ENCODE assay signal across 15 cellular contexts in the genomic region with DNA sequence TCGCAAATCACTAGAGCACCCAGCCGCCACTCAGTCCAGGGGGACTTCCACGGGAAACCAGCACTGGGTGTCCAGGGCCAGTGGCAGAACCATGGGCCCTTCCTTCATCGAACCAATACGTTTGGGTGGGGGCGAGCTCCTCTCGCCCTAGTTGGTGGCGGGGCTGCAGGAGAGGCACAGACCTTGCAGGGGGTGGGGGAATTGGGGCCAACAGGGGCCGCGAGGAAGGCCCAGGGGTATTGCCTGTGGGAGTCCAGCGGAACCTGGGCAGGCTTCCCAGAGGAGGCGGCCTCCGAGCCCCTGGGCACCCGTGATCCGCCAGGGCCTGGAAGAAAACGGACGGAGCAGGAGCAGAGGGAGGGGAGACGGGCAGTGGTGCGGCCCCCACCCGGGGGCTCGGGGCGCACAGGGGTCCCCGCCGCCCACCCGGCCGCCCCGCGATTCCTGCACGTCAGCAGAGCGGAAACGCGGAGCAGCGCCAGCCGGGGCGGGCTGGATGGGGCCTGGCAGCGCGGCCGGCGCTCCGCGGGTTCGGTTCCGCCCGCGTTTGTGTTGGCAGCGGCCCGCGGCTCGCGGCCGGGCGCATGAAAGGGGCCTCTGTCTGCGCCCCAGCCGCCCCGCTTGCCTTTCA. TPM values are rescaled to one million over a fixed set of nuclear protein-coding genes. Genes with fewer than 3 reads are reported as not detected.
DNase-seq lines count a peak whose midpoint lies in the region; ATAC-seq and TF ChIP-seq lines count a peak whose summit lies in the region.
"Not testable (repeated sequence)": the region's sequence is repeated elsewhere in the genome, so short reads cannot be mapped to it uniquely, and the experiment has no call there.
"Had no signal": no experiment of that assay in that cellular context is flagged by ENCODE, and none has a peak within 500 bp of the region (broad histone marks: within the 10 kb centered on the region; RNA-seq: fewer than 3 reads in every experiment).

No MANE protein-coding gene starts in this region.

- not testable (repeated sequence) for TF ChIP-seq CTCF in GM12865 (IDR thresholded peaks at IDR 0.05; ENCODE audit: insufficient read depth, low read depth, low read length, missing control alignments); esophagus muscularis mucosa (IDR thresholded peaks at IDR 0.05); lower lobe of right lung (IDR thresholded peaks at IDR 0.05); ovary (IDR thresholded peaks at IDR 0.05)

- not testable (repeated sequence) for H3K36me3 Mint-ChIP-seq in stimulated activated memory B cell treated with anti-CD40 and anti-IgM and Interleukin-4, amounts not matched to agents 10 μg/mL and 1 μg/mL and 100 μg/mL, for 72 hours

- not testable (repeated sequence) for H3K4me3 ChIP-seq in GM12865 (ENCODE audit: low read depth, low read length); esophagus muscularis mucosa; right cardiac atrium (ENCODE audit: low read length); lower lobe of right lung; ovary

- H3K27me3 ChIP-seq in esophagus muscularis mucosa; right cardiac atrium (ENCODE audit: control insufficient read depth, insufficient read depth); lower lobe of right lung (ENCODE audit: low read depth); ovary: not testable (repeated sequence)

- DNase-seq in GM12865 (ENCODE audit: low read depth) (peak; percentile 0), esophagus muscularis mucosa (ENCODE audit: extremely low spot score) (peak; percentile 8), right cardiac atrium (peak; percentile 17 to 67 (median 47)), lower lobe of right lung (peak; percentile 29), ovary (peak; percentile 11 to 37 (median 30)), ureter (ENCODE audit: low spot score) (peak; percentile 40)
- DNase-seq in activated CD8-positive, alpha-beta memory T cell treated with anti-CD3 and anti-CD28 coated beads for 24 hours = peak; percentile 54

- TF ChIP-seq EP300 in esophagus muscularis mucosa (IDR thresholded peaks at IDR 0.05); ovary (IDR thresholded peaks at IDR 0.05): not testable (repeated sequence)

- H3K4me1 ChIP-seq in esophagus muscularis mucosa; right cardiac atrium (ENCODE audit: control insufficient read depth, insufficient read depth, low read length); lower lobe of right lung; ovary (ENCODE audit: insufficient read depth): not testable (repeated sequence)

- H3K27ac ChIP-seq in esophagus muscularis mucosa (replicated peaks in 1 of 4); right cardiac atrium (ENCODE audit: low read length); lower lobe of right lung; ovary: not testable (repeated sequence)

- H3K9me3 Mint-ChIP-seq in stimulated activated memory B cell treated with anti-CD40 and anti-IgM and Interleukin-4, amounts not matched to agents 10 μg/mL and 1 μg/mL and 100 μg/mL, for 72 hours = not testable (repeated sequence)

- not testable (repeated sequence) for H3K4me1 Mint-ChIP-seq in stimulated activated memory B cell treated with anti-CD40 and anti-IgM and Interleukin-4, amounts not matched to agents 10 μg/mL and 1 μg/mL and 100 μg/mL, for 72 hours

- not testable (repeated sequence) for H3K27me3 Mint-ChIP-seq in stimulated activated memory B cell treated with anti-CD40 and anti-IgM and Interleukin-4, amounts not matched to agents 10 μg/mL and 1 μg/mL and 100 μg/mL, for 72 hours

- H3K27ac Mint-ChIP-seq in stimulated activated memory B cell treated with anti-CD40 and anti-IgM and Interleukin-4, amounts not matched to agents 10 μg/mL and 1 μg/mL and 100 μg/mL, for 72 hours = not testable (repeated sequence)

- ATAC-seq in right cardiac atrium = peak; percentile 17 to 21
- peak in 1 of 2 donors; percentile 34 for ATAC-seq in lower lobe of right lung
- peak; percentile 59 for ATAC-seq in stimulated activated memory B cell treated with anti-CD40 and anti-IgM and Interleukin-4, amounts not matched to agents 10 μg/mL and 1 μg/mL and 100 μg/mL, for 72 hours

- H3K36me3 ChIP-seq in esophagus muscularis mucosa, lower lobe of right lung, ovary: not testable (repeated sequence)

- TF ChIP-seq POLR2A in esophagus muscularis mucosa (IDR thresholded peaks at IDR 0.05; ENCODE audit: low read depth); ovary (IDR thresholded peaks at IDR 0.05): not testable (repeated sequence)

- not testable (repeated sequence) for H3K9me3 ChIP-seq in esophagus muscularis mucosa; right cardiac atrium (ENCODE audit: control insufficient read depth, low read length); lower lobe of right lung; ovary

- not testable (repeated sequence) for H3K4me3 Mint-ChIP-seq in stimulated activated memory B cell treated with anti-CD40 and anti-IgM and Interleukin-4, amounts not matched to agents 10 μg/mL and 1 μg/mL and 100 μg/mL, for 72 hours

- WGBS in esophagus muscularis mucosa = no CpG with 5 or more reads among the region's 55 CpGs
- WGBS in right cardiac atrium = 82% methylated on average over 13 of the region's 55 CpGs
- WGBS in ovary, 3 donors = 68 to 79% (median 75%) methylated on average over 7 to 14 of the region's 55 CpGs

- intact Hi-C loops in esophagus muscularis mucosa (cut with DNase I); right cardiac atrium (cut with DNase I); lower lobe of right lung (cut with DNase I); ovary (cut with DNase I): not testable (repeated sequence)

RNA-seq across cellular contexts. Expression of gene TRIM74, which starts 6.5 kb away (rescaled TPM):
- total RNA-seq in esophagus muscularis mucosa = 1 to 10 TPM in 1 of 4 donors, not detected in 3; 1.2 TPM
- total RNA-seq in right cardiac atrium = under 1 TPM in 1 of 4 donors, not detected in 3; 0.53 TPM
- 0.27 TPM for polyA plus RNA-seq in right cardiac atrium
- 1.1 TPM for total RNA-seq in lower lobe of right lung
- 1 to 10 TPM in 1 of 7 donors, under 1 TPM in 6; 0.23 to 1.2 (median 0.60) TPM for total RNA-seq in ovary
- under 1 TPM in 1 of 2 donors, not detected in 1; 0.63 TPM for polyA plus RNA-seq in ovary
- 2.1 TPM for total RNA-seq in ureter
- total RNA-seq: LHCN-M2, SJCRH30 had no signal
- polyA plus RNA-seq: H1 had no signal

RNA-seq across cellular contexts. Expression of gene POM121, which starts 50.9 kb away (rescaled TPM):
- 10 to 100 TPM; 15.6 to 26.2 (median 17.2) TPM for total RNA-seq in esophagus muscularis mucosa
- total RNA-seq in right cardiac atrium = 10 to 100 TPM; 19.0 to 29.5 (median 25.4) TPM
- 13.1 TPM for polyA plus RNA-seq in right cardiac atrium
- total RNA-seq in lower lobe of right lung = 35.9 TPM
- total RNA-seq in ovary = 10 to 100 TPM; 10.3 to 41.4 (median 34.4) TPM
- 10 to 100 TPM; 16.0 to 23.5 TPM for polyA plus RNA-seq in ovary
- 44.0 TPM for total RNA-seq in ureter

RNA-seq across cellular contexts. Expression of gene SPDYE8, which starts 53.8 kb away (rescaled TPM):
- total RNA-seq in esophagus muscularis mucosa (not detected), right cardiac atrium (not detected), lower lobe of right lung (not detected), ovary (not detected), ureter (not detected)
- polyA plus RNA-seq in right cardiac atrium (not detected), ovary (under 1 TPM in 1 of 2 donors, not detected in 1; 0.10 TPM)
- total RNA-seq: Calu3, H1, LHCN-M2, MCF 10A, OCI-LY7, SJCRH30 had no signal
- polyA plus RNA-seq: A549, H1 had no signal

Comparison
In these comparisons a context has a peak if more than half of its experiments do, and no peak if none do; other contexts are left out.
1. DNase-seq: peak in every context shown above with its lines; median percentile 54 in activated CD8-positive, alpha-beta memory T cell treated with anti-CD3 and anti-CD28 coated beads for 24 hours; 47 in right cardiac atrium; 40 in ureter; 30 in ovary; 29 in lower lobe of right lung; 8 in esophagus muscularis mucosa; 0 in GM12865.